ENCODE assay signal across 11 cellular contexts in genomic region chr10:60282771-60283353, GRCh38.
A peak's percentile ranks its signal among the peaks of the same experiment; 100 is the strongest.
DNase-seq lines count a peak whose midpoint lies in the region; ATAC-seq and TF ChIP-seq lines count a peak whose summit lies in the region.
"Had no signal": no experiment of that assay in that cellular context is flagged by ENCODE, and none has a peak within 500 bp of the region (broad histone marks: within the 10 kb centered on the region; RNA-seq: fewer than 3 reads in every experiment).

No MANE protein-coding gene starts in this region.

- no peak overlapping the region for H3K27ac ChIP-seq in OCI-LY7 (ENCODE audit: low read depth, low read length, poor library complexity, severe bottlenecking)
- peak overlapping the region; percentile 91 for H3K27ac ChIP-seq in smooth muscle cell (ENCODE audit: low read depth)
- H3K27ac ChIP-seq: 22Rv1 had no signal

- no peaks in the 10 kb centered on the region for H3K27me3 ChIP-seq in smooth muscle cell (ENCODE audit: low read depth)

- POLR2A ChIA-PET in OCI-LY7 (lab: Charles Lee), result interaction anchor here (0.6 to 0.7 kb wide), 2 partner anchors 12 to 488 kb away, joined by 3 read pairs; no protein-coding TSS in a partner anchor

- H3F3A ChIP-seq in smooth muscle cell (ENCODE audit: low read depth), result peaks cover 12% of the 10 kb centered on the region

- no peaks in the 10 kb centered on the region for H3K36me3 ChIP-seq in OCI-LY7 (ENCODE audit: insufficient read depth, low read length)
- no peaks in the 10 kb centered on the region for H3K36me3 ChIP-seq in smooth muscle cell (ENCODE audit: low read depth)

- H2AFZ ChIP-seq in OCI-LY7 (ENCODE audit: low read length) (no peak overlapping the region), smooth muscle cell (ENCODE audit: low read depth) (no peak overlapping the region)

- H3K79me2 ChIP-seq in OCI-LY7 (ENCODE audit: insufficient read depth, low read depth, low read length) (no peaks in the 10 kb centered on the region), smooth muscle cell (ENCODE audit: low read depth) (no peaks in the 10 kb centered on the region)

- no peak overlapping the region for H3K4me2 ChIP-seq in OCI-LY7 (ENCODE audit: low read length)
- H3K4me2 ChIP-seq in smooth muscle cell, result peak overlapping the region; percentile 48

- no TSS peak for BruUV-seq in OCI-LY7 (replicated peaks; lab: Mats Ljungman, UMichigan)

- H4K20me1 ChIP-seq in OCI-LY7 (ENCODE audit: insufficient read depth, low read length), result no peaks in the 10 kb centered on the region
- H4K20me1 ChIP-seq in smooth muscle cell (ENCODE audit: low read depth), result no peaks in the 10 kb centered on the region

- DNase-seq in DMS153 (lab: John Stamatoyannopoulos, UW) (peak; percentile 64), DMS153 treated with DMSO at 0.1 percent for 48 hours (lab: John Stamatoyannopoulos, UW; ENCODE audit: unreplicated experiment) (no peak), OCI-LY7 (ENCODE audit: low spot score) (peak; percentile 8), fibroblast of gingiva (ENCODE audit: low read depth) (peak; percentile 12), smooth muscle cell (lab: John Stamatoyannopoulos, UW; ENCODE audit: unreplicated experiment) (no peak), NCI-H1694 treated with DMSO at 0.1 percent for 48 hours (lab: John Stamatoyannopoulos, UW) (no peak)
- DNase-seq in activated CD4-positive, alpha-beta T cell treated with anti-CD3 and anti-CD28 coated beads for 1 hour, result no peak
- DNase-seq: natural killer cell, NCI-H82 had no signal

- H3K4me1 ChIP-seq in OCI-LY7 (ENCODE audit: insufficient read depth, low read length, poor library complexity, severe bottlenecking) (no peaks in the 10 kb centered on the region), smooth muscle cell (ENCODE audit: low read depth) (peaks cover 40% of the 10 kb centered on the region)

- CTCF ChIA-PET in OCI-LY7 (lab: Charles Lee; ENCODE audit: unreplicated experiment), result no interaction called here

- no peak for TF ChIP-seq CTCF in OCI-LY7 (conservative IDR thresholded peaks at IDR 0.05; ENCODE audit: low read length)
- no peak for TF ChIP-seq CTCF in smooth muscle cell (IDR thresholded peaks at IDR 0.05; ENCODE audit: borderline replicate concordance, insufficient read depth, poor library complexity, severe bottlenecking)

- H3K9me3 ChIP-seq in OCI-LY7 (ENCODE audit: low read length) (no peaks in the 10 kb centered on the region), smooth muscle cell (replicated peaks; ENCODE audit: low read depth) (no peaks in the 10 kb centered on the region)

- H3K9ac ChIP-seq in smooth muscle cell (ENCODE audit: low read depth), result peak overlapping the region; percentile 72

- H3K9me2 ChIP-seq in OCI-LY7 (ENCODE audit: insufficient read depth, low read length), result no peaks in the 10 kb centered on the region

- no peak overlapping the region for H3K4me3 ChIP-seq in OCI-LY7 (ENCODE audit: low read depth, low read length, poor library complexity, severe bottlenecking)
- no peak overlapping the region for H3K4me3 ChIP-seq in smooth muscle cell

- intact Hi-C loops in OCI-LY7 (cut with micrococcal nuclease; ENCODE audit: unreplicated experiment), result no loop called here

- WGBS in smooth muscle cell (ENCODE audit: low lambda C conversion rate), result 47% methylated on average over 5 of the region's 5 CpGs

- ATAC-seq in GM21381 (IDR thresholded peaks at IDR 0.05; ENCODE audit: unreplicated experiment), result no peak

Comparison
In these comparisons a context has a peak if more than half of its experiments do, and no peak if none do; other contexts are left out.
1. DNase-seq: peak in DMS153 (single experiment), OCI-LY7 (single experiment) and fibroblast of gingiva (single experiment); none in DMS153 treated with DMSO at 0.1 percent for 48 hours (single experiment), smooth muscle cell (single experiment), NCI-H1694 treated with DMSO at 0.1 percent for 48 hours (single experiment) and activated CD4-positive, alpha-beta T cell treated with anti-CD3 and anti-CD28 coated beads for 1 hour (single experiment).